In the genomic region with DNA sequence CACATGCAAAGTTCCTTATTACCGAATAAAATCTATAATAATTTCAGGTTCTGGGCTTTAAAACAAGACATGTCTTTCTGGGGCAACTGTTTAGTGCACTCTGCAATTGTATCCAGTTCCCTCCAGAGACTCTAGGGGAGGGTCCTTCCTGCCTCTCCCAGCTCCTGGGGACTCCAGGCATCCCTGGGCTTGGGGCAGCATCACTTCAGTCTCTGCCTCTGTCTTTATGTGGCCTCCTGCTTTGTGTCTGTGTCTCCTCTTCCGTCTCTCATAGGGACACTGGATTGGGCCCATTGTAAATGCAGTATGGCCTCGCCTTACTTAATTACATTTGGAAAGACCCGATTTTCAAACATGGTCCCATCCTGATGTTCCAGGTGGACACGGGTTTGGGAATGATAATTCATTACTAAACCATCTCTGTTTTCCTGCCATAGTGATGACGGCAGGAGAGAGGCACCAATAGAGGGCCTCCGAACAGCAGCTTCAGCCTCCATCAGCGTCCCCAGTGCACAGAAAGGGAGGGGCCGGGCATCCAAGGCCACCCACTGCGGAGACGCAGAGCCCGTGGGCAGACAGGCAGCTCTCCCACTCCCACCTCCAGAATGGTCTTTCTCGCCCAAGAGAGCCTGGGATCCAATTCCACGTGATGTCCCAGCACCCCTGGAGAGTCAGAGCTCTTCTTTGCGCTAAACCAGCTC, we compare ENCODE assay signal across 12 cellular contexts. TPM values are rescaled to one million over a fixed set of nuclear protein-coding genes. Genes with fewer than 3 reads are reported as not detected.
DNase-seq lines count a peak whose midpoint lies in the region; ATAC-seq and TF ChIP-seq lines count a peak whose summit lies in the region.
"Had no signal": no experiment of that assay in that cellular context is flagged by ENCODE, and none has a peak within 500 bp of the region (broad histone marks: within the 10 kb centered on the region; RNA-seq: fewer than 3 reads in every experiment).

No MANE protein-coding gene starts in this region.

- peak; percentile 3 for DNase-seq in stimulated activated CD4-positive, alpha-beta T cell treated with anti-CD3 and anti-CD28 coated beads, Interleukin-4, amount 100 ng/mL, for 24 hours
- DNase-seq in stimulated activated CD4-positive, alpha-beta T cell treated with anti-CD3 and anti-CD28 coated beads, Interleukin-2, amount 100 ng/mL, for 48 hours = no peak
- DNase-seq in activated gamma-delta T cell treated with Interleukin-2 at 50 U/mL for 16 hours (peak; percentile 5), mesothelial cell of epicardium (ENCODE audit: low spot score in 2 of 2, unreplicated experiment in 2 of 2) (peak; percentile 4 to 9), NCI-H1417 (lab: John Stamatoyannopoulos, UW) (no peak)
- no peak for DNase-seq in stimulated activated CD4-positive, alpha-beta T cell treated with anti-CD3 and anti-CD28 coated beads, Interleukin-4, amount 100 ng/mL, for 1 hour
- DNase-seq: brain microvascular endothelial cell, NCI-H1417 treated with DMSO at 0.1 percent for 48 hours, NCI-H82 had no signal

- H3K27me3 Mint-ChIP-seq in mesothelial cell of epicardium (ENCODE audit: low read depth) = peaks cover 31% of the 10 kb centered on the region

- no peak for ATAC-seq in GM19324 (IDR thresholded peaks at IDR 0.05; ENCODE audit: low FRiP score, unreplicated experiment)
- no peak for ATAC-seq in GM21825 (IDR thresholded peaks at IDR 0.05; ENCODE audit: unreplicated experiment)

- no peaks in the 10 kb centered on the region for H3K36me3 Mint-ChIP-seq in mesothelial cell of epicardium

- H3K4me1 Mint-ChIP-seq in mesothelial cell of epicardium = no peaks in the 10 kb centered on the region
- H3K4me1 Mint-ChIP-seq: nephron had no signal

- no peak for TF ChIP-seq CTCF in mesothelial cell of epicardium (IDR thresholded peaks at IDR 0.05; ENCODE audit: unreplicated experiment)

- no peak overlapping the region for H3K27ac Mint-ChIP-seq in mesothelial cell of epicardium
- H3K27ac Mint-ChIP-seq: nephron had no signal

- H3K9me3 Mint-ChIP-seq in mesothelial cell of epicardium = no peaks in the 10 kb centered on the region
- H3K9me3 Mint-ChIP-seq: nephron had no signal

- H3K4me3 Mint-ChIP-seq in mesothelial cell of epicardium = no peak overlapping the region
- H3K4me3 Mint-ChIP-seq: nephron had no signal

RNA-seq across cellular contexts. Expression of a gene that starts 11.0 kb away (rescaled TPM):
- total RNA-seq in mesothelial cell of epicardium = 30.1 to 31.9 TPM (median 31.2 TPM) in 3 replicates

Comparison
In these comparisons a context has a peak if more than half of its experiments do, and no peak if none do; other contexts are left out.
1. DNase-seq: peak in stimulated activated CD4-positive, alpha-beta T cell treated with anti-CD3 and anti-CD28 coated beads, Interleukin-4, amount 100 ng/mL, for 24 hours (single experiment), activated gamma-delta T cell treated with Interleukin-2 at 50 U/mL for 16 hours (single experiment) and mesothelial cell of epicardium (2 of 2); none in stimulated activated CD4-positive, alpha-beta T cell treated with anti-CD3 and anti-CD28 coated beads, Interleukin-2, amount 100 ng/mL, for 48 hours (0 of 2), NCI-H1417 (0 of 3) and stimulated activated CD4-positive, alpha-beta T cell treated with anti-CD3 and anti-CD28 coated beads, Interleukin-4, amount 100 ng/mL, for 1 hour (single experiment).